Comparison of ENCODE assay signal across 9 cellular contexts in genomic region chr14:52599974-52600373, GRCh38. TPM values are rescaled to one million over a fixed set of nuclear protein-coding genes. Genes with fewer than 3 reads are reported as not detected.
"Had no signal": no experiment of that assay in that cellular context is flagged by ENCODE, and none has a peak within 500 bp of the region (broad histone marks: within the 10 kb centered on the region; RNA-seq: fewer than 3 reads in every experiment).

No MANE protein-coding gene starts in this region.

- FAIRE-seq: H54 had no signal

- DNase-seq: GM23248, GOT3, H9, HCEC 1CT, Kasumi-1, KG1 had no signal

- H3K4me3 Mint-ChIP-seq: H9, IgD-negative memory B cell had no signal

- H3K36me3 Mint-ChIP-seq: IgD-negative memory B cell had no signal

- H2AFZ ChIP-seq: GM23248 had no signal

- H3K27ac ChIP-seq: GM23248, HL-60 had no signal

- H3K27ac Mint-ChIP-seq: H9, IgD-negative memory B cell had no signal

- H3K4me3 ChIP-seq: GM23248 had no signal

- H3K9ac ChIP-seq: GM23248 had no signal

RNA-seq across cellular contexts. Expression of gene GPR137C, which starts 47.3 kb away (rescaled TPM):
- polyA plus RNA-seq: IgD-negative memory B cell had no signal
